ENCODE assay signal across 10 cellular contexts in genomic region chr4:762211-763190, GRCh38. TPM values are rescaled to one million over a fixed set of nuclear protein-coding genes. Genes with fewer than 3 reads are reported as not detected.
A peak's percentile ranks its signal among the peaks of the same experiment; 100 is the strongest.
DNase-seq lines count a peak whose midpoint lies in the region; ATAC-seq and TF ChIP-seq lines count a peak whose summit lies in the region.
"Had no signal": no experiment of that assay in that cellular context is flagged by ENCODE, and none has a peak within 500 bp of the region (broad histone marks: within the 10 kb centered on the region; RNA-seq: fewer than 3 reads in every experiment).

No MANE protein-coding gene starts in this region.

- H3K27me3 Mint-ChIP-seq in activated naive CD8-positive, alpha-beta T cell treated with anti-CD3 and anti-CD28 coated beads, Interleukin-2, amount 10 ng/mL, durations not matched to agents 7 days and 5 days = no peaks in the 10 kb centered on the region
- no peaks in the 10 kb centered on the region for H3K27me3 Mint-ChIP-seq in activated naive CD8-positive, alpha-beta T cell treated with anti-CD3 and anti-CD28 coated beads, Interleukin-2, amount 50 U/mL, for 24 hours
- no peaks in the 10 kb centered on the region for H3K27me3 Mint-ChIP-seq in stimulated activated naive CD8-positive, alpha-beta T cell treated with anti-CD3 and anti-CD28 coated beads, Interleukin-15, amount 100 ng/mL, for 72 hours

- peaks cover 1% of the 10 kb centered on the region for H3K4me1 Mint-ChIP-seq in activated naive CD8-positive, alpha-beta T cell treated with anti-CD3 and anti-CD28 coated beads, Interleukin-2, amount 10 ng/mL, durations not matched to agents 7 days and 5 days
- H3K4me1 Mint-ChIP-seq in activated naive CD8-positive, alpha-beta T cell treated with anti-CD3 and anti-CD28 coated beads, Interleukin-2, amount 50 U/mL, for 24 hours = peaks cover 18% of the 10 kb centered on the region
- H3K4me1 Mint-ChIP-seq in stimulated activated naive CD8-positive, alpha-beta T cell treated with anti-CD3 and anti-CD28 coated beads, Interleukin-15, amount 100 ng/mL, for 72 hours = peaks cover 10% of the 10 kb centered on the region

- TF ChIP-seq CTCF in fibroblast of villous mesenchyme (IDR thresholded peaks at IDR 0.05; ENCODE audit: insufficient read depth, low read depth, low read length) = peak; percentile 36
- TF ChIP-seq CTCF in omental fat pad (IDR thresholded peaks at IDR 0.05) = no peak

- no peak for ATAC-seq in activated naive CD8-positive, alpha-beta T cell treated with anti-CD3 and anti-CD28 coated beads, Interleukin-2, amount 10 ng/mL, durations not matched to agents 7 days and 5 days (ENCODE audit: low read depth)
- no peak for ATAC-seq in activated naive CD8-positive, alpha-beta T cell treated with anti-CD3 and anti-CD28 coated beads, Interleukin-2, amount 50 U/mL, for 24 hours
- ATAC-seq in SK-N-SH treated with all-trans-retinoic acid at 6 μM for 48 hours = peak; percentile 62
- peak; percentile 46 for ATAC-seq in stimulated activated naive CD8-positive, alpha-beta T cell treated with anti-CD3 and anti-CD28 coated beads, Interleukin-15, amount 100 ng/mL, for 72 hours
- ATAC-seq in esophagus mucosa = no peak
- no peak for ATAC-seq in omental fat pad (ENCODE audit: low FRiP score)
- ATAC-seq in GM18502 (IDR thresholded peaks at IDR 0.05; ENCODE audit: poor library complexity, unreplicated experiment) = no peak

- H3K9me3 Mint-ChIP-seq in activated naive CD8-positive, alpha-beta T cell treated with anti-CD3 and anti-CD28 coated beads, Interleukin-2, amount 10 ng/mL, durations not matched to agents 7 days and 5 days = no peaks in the 10 kb centered on the region
- no peaks in the 10 kb centered on the region for H3K9me3 Mint-ChIP-seq in activated naive CD8-positive, alpha-beta T cell treated with anti-CD3 and anti-CD28 coated beads, Interleukin-2, amount 50 U/mL, for 24 hours
- H3K9me3 Mint-ChIP-seq in stimulated activated naive CD8-positive, alpha-beta T cell treated with anti-CD3 and anti-CD28 coated beads, Interleukin-15, amount 100 ng/mL, for 72 hours = no peaks in the 10 kb centered on the region

- no peak for DNase-seq in activated naive CD8-positive, alpha-beta T cell treated with anti-CD3 and anti-CD28 coated beads, Interleukin-2, amount 10 ng/mL, durations not matched to agents 7 days and 5 days
- DNase-seq in activated naive CD8-positive, alpha-beta T cell treated with anti-CD3 and anti-CD28 coated beads, Interleukin-2, amount 50 U/mL, for 24 hours = no peak
- DNase-seq in fibroblast of villous mesenchyme (ENCODE audit: low read depth) (no peak), omental fat pad (ENCODE audit: low spot score) (no peak)
- DNase-seq in stimulated activated naive CD8-positive, alpha-beta T cell treated with anti-CD3 and anti-CD28 coated beads, Interleukin-15, amount 100 ng/mL, for 72 hours = no peak
- DNase-seq: NCI-H1417; stimulated activated naive CD4-positive, alpha-beta T cell had no signal

- peaks cover 26% of the 10 kb centered on the region for H3K36me3 Mint-ChIP-seq in activated naive CD8-positive, alpha-beta T cell treated with anti-CD3 and anti-CD28 coated beads, Interleukin-2, amount 10 ng/mL, durations not matched to agents 7 days and 5 days
- H3K36me3 Mint-ChIP-seq in activated naive CD8-positive, alpha-beta T cell treated with anti-CD3 and anti-CD28 coated beads, Interleukin-2, amount 50 U/mL, for 24 hours (ENCODE audit: low read depth) = peaks cover 31% of the 10 kb centered on the region

- no peak overlapping the region for H3K4me3 ChIP-seq in fibroblast of villous mesenchyme (ENCODE audit: low read depth, low read length)

- POLR2A ChIA-PET in activated naive CD8-positive, alpha-beta T cell treated with anti-CD3 and anti-CD28 coated beads, Interleukin-2, amount 10 ng/mL, durations not matched to agents 7 days and 5 days (lab: Charles Lee) = no interaction called here

- no peak overlapping the region for H3K4me3 Mint-ChIP-seq in activated naive CD8-positive, alpha-beta T cell treated with anti-CD3 and anti-CD28 coated beads, Interleukin-2, amount 10 ng/mL, durations not matched to agents 7 days and 5 days
- H3K4me3 Mint-ChIP-seq in activated naive CD8-positive, alpha-beta T cell treated with anti-CD3 and anti-CD28 coated beads, Interleukin-2, amount 50 U/mL, for 24 hours = no peak overlapping the region
- no peak overlapping the region for H3K4me3 Mint-ChIP-seq in stimulated activated naive CD8-positive, alpha-beta T cell treated with anti-CD3 and anti-CD28 coated beads, Interleukin-15, amount 100 ng/mL, for 72 hours

- H3K27ac Mint-ChIP-seq in activated naive CD8-positive, alpha-beta T cell treated with anti-CD3 and anti-CD28 coated beads, Interleukin-2, amount 10 ng/mL, durations not matched to agents 7 days and 5 days = peak overlapping the region; percentile 45
- H3K27ac Mint-ChIP-seq in activated naive CD8-positive, alpha-beta T cell treated with anti-CD3 and anti-CD28 coated beads, Interleukin-2, amount 50 U/mL, for 24 hours = no peak overlapping the region
- peak overlapping the region; percentile 77 to 81 for H3K27ac Mint-ChIP-seq in stimulated activated naive CD8-positive, alpha-beta T cell treated with anti-CD3 and anti-CD28 coated beads, Interleukin-15, amount 100 ng/mL, for 72 hours

TF ChIP-seq in SK-N-SH treated with all-trans-retinoic acid at 6 μM for 48 hours, 23 proteins besides CTCF, POLR2A, EP300 and RAD21 (continues in another document):
- no peak for TF ChIP-seq ZFP3 (CRISPR knock-in tag; IDR thresholded peaks at IDR 0.05)
- no peak for TF ChIP-seq ZFP30 (CRISPR knock-in tag; IDR thresholded peaks at IDR 0.05)
- TF ChIP-seq ESRRG (CRISPR knock-in tag; IDR thresholded peaks at IDR 0.05) = no peak
- no peak for TF ChIP-seq TSHZ2 (CRISPR knock-in tag; IDR thresholded peaks at IDR 0.05)
- no peak for TF ChIP-seq CSDC2 (CRISPR knock-in tag; IDR thresholded peaks at IDR 0.05)
- TF ChIP-seq ZNF8 (CRISPR knock-in tag; IDR thresholded peaks at IDR 0.05) = no peak
- TF ChIP-seq POU6F1 (CRISPR knock-in tag; IDR thresholded peaks at IDR 0.05; ENCODE audit: borderline replicate concordance, low read depth) = no peak
- no peak for TF ChIP-seq RARB (CRISPR knock-in tag; IDR thresholded peaks at IDR 0.05)
- TF ChIP-seq GLIS3 (CRISPR knock-in tag; IDR thresholded peaks at IDR 0.05) = no peak
- TF ChIP-seq ARNTL (CRISPR knock-in tag; IDR thresholded peaks at IDR 0.05; ENCODE audit: borderline replicate concordance, low read depth) = no peak
- TF ChIP-seq CREB5 (CRISPR knock-in tag; IDR thresholded peaks at IDR 0.05; ENCODE audit: low read depth) = no peak

RNA-seq across cellular contexts. Expression of gene PCGF3, which starts 56.9 kb away (rescaled TPM):
- 10 to 100 TPM; 45.4 to 51.6 TPM for total RNA-seq in activated naive CD8-positive, alpha-beta T cell treated with anti-CD3 and anti-CD28 coated beads, Interleukin-2, amount 10 ng/mL, durations not matched to agents 7 days and 5 days
- total RNA-seq in fibroblast of villous mesenchyme (36.7 and 40.6 TPM in 2 replicates), esophagus mucosa (30.5 TPM), omental fat pad (10 to 100 TPM; 31.0 to 67.1 (median 48.8) TPM)

Comparison
In these comparisons a context has a peak if more than half of its experiments do, and no peak if none do; other contexts are left out.
1. ATAC-seq: peak in SK-N-SH treated with all-trans-retinoic acid at 6 μM for 48 hours (single experiment) and stimulated activated naive CD8-positive, alpha-beta T cell treated with anti-CD3 and anti-CD28 coated beads, Interleukin-15, amount 100 ng/mL, for 72 hours (single experiment); none in activated naive CD8-positive, alpha-beta T cell treated with anti-CD3 and anti-CD28 coated beads, Interleukin-2, amount 10 ng/mL, durations not matched to agents 7 days and 5 days (single experiment), activated naive CD8-positive, alpha-beta T cell treated with anti-CD3 and anti-CD28 coated beads, Interleukin-2, amount 50 U/mL, for 24 hours (single experiment), esophagus mucosa (single experiment), omental fat pad (single experiment) and GM18502 (single experiment).